Comparison of ENCODE assay signal across 19 cellular contexts in genomic region chr3:195446359-195446758, GRCh38. TPM values are rescaled to one million over a fixed set of nuclear protein-coding genes. Genes with fewer than 3 reads are reported as not detected.
A peak's percentile ranks its signal among the peaks of the same experiment; 100 is the strongest.
DNase-seq lines count a peak whose midpoint lies in the region; ATAC-seq, FAIRE-seq and TF ChIP-seq lines count a peak whose summit lies in the region.
"Had no signal": no experiment of that assay in that cellular context is flagged by ENCODE, and none has a peak within 500 bp of the region (broad histone marks: within the 10 kb centered on the region; RNA-seq: fewer than 3 reads in every experiment).

No MANE protein-coding gene starts in this region.

- no peaks in the 10 kb centered on the region for H3K36me3 ChIP-seq in GM23248 (ENCODE audit: low read depth)
- no peaks in the 10 kb centered on the region for H3K36me3 ChIP-seq in GM12878 (ENCODE audit: control insufficient read depth in 2 of 2, insufficient read depth in 2 of 2, low read length in 1 of 2)
- no peaks in the 10 kb centered on the region for H3K36me3 ChIP-seq in neutrophil
- H3K36me3 ChIP-seq in upper lobe of left lung, result no peaks in the 10 kb centered on the region
- H3K36me3 ChIP-seq: gastroesophageal sphincter had no signal

- H3K27ac ChIP-seq in GM23248 (no peak overlapping the region), GM12878 (ENCODE audit: control insufficient read depth, insufficient read depth) (no peak overlapping the region), neutrophil (peak overlapping the region; percentile 100), upper lobe of left lung (no peak overlapping the region)
- H3K27ac ChIP-seq: gastroesophageal sphincter, testis had no signal

- in situ Hi-C loops in GM23248 (cut with MboI) (no loop called here), GM12878 (cut with MboI) (loop anchor here (10.0 kb wide), 1 partner anchor 772 kb away; the partner anchor contains the start of gene LSG1)

- TF ChIP-seq EP300 in GM12878 (IDR thresholded peaks at IDR 0.05; ENCODE audit: borderline replicate concordance in 1 of 2, control insufficient read depth in 1 of 2, low read depth in 2 of 2, low read length in 2 of 2) (no peak), upper lobe of left lung (IDR thresholded peaks at IDR 0.05) (no peak)

- H4K20me1 ChIP-seq in GM23248 (ENCODE audit: insufficient read depth) (no peaks in the 10 kb centered on the region), GM12878 (ENCODE audit: control insufficient read depth, insufficient read depth) (no peaks in the 10 kb centered on the region)

- RAD21 ChIA-PET in GM12878 (lab: Charles Lee; ENCODE audit: unreplicated experiment), result no interaction called here

- H3K4me3 ChIP-seq in GM23248, result no peak overlapping the region
- no peak overlapping the region for H3K4me3 ChIP-seq in GM12878
- H3K4me3 ChIP-seq in neutrophil (ENCODE audit: low read depth in 1 of 2, low read length in 1 of 2), result no peak overlapping the region
- no peak overlapping the region for H3K4me3 ChIP-seq in upper lobe of left lung
- H3K4me3 ChIP-seq: gastroesophageal sphincter, testis had no signal

- TF ChIP-seq CTCF in GM12878 (IDR thresholded peaks at IDR 0.05 in 2 of 3, conservative IDR thresholded peaks at IDR 0.05 in 1 of 3; ENCODE audit: control insufficient read depth in 2 of 3, extremely low read depth in 1 of 3, insufficient read depth in 1 of 3, low read depth in 3 of 3, low read length in 3 of 3) (no peak), neutrophil (IDR thresholded peaks at IDR 0.05) (no peak), upper lobe of left lung (IDR thresholded peaks at IDR 0.05) (no peak)

- CTCF ChIA-PET in GM12878 (lab: Yijun Ruan, JAX), result interaction anchor here (1.8 kb wide), 1 partner anchor 175 kb away, joined by 6 read pairs; the partner anchor contains the start of gene XXYLT1

- POLR2A ChIA-PET in GM12878 (lab: Charles Lee), result interaction anchor here (0.7 kb wide), 1 partner anchor 326 kb away, joined by 3 read pairs; no protein-coding TSS in a partner anchor

- peaks cover 14% of the 10 kb centered on the region; the same call in 1 of the 2 replicates for H3K4me1 ChIP-seq in GM23248 (ENCODE audit: insufficient read depth)
- H3K4me1 ChIP-seq in GM12878 (ENCODE audit: control insufficient read depth, insufficient read depth, low read length), result peaks cover 7% of the 10 kb centered on the region
- peaks cover 52 to 56% of the 10 kb centered on the region in 2 experiments for H3K4me1 ChIP-seq in neutrophil (ENCODE audit: control insufficient read depth in 1 of 2, insufficient read depth in 1 of 2, low read depth in 1 of 2, low read length in 1 of 2)
- peaks cover 12 to 24% (median 16%) of the 10 kb centered on the region in 4 donors for H3K4me1 ChIP-seq in upper lobe of left lung

- BruUV-seq in GM12878 (replicated peaks; lab: Mats Ljungman, UMichigan), result no TSS peak

- H3K27me3 ChIP-seq in GM23248 (replicated peaks; ENCODE audit: insufficient read depth) (no peaks in the 10 kb centered on the region), GM12878 (replicated peaks in 1 of 2; ENCODE audit: control insufficient read depth in 2 of 2, insufficient read depth in 2 of 2, low read length in 1 of 2) (no peaks in the 10 kb centered on the region; a peak in 1 of 4 replicates), neutrophil (no peaks in the 10 kb centered on the region), upper lobe of left lung (no peaks in the 10 kb centered on the region)
- H3K27me3 ChIP-seq: gastroesophageal sphincter, testis had no signal

- 69 to 73% methylated on average over 3 of the region's 3 CpGs for WGBS in GM23248 (ENCODE audit: low coverage in 1 of 2, low lambda C conversion rate in 2 of 2, missing lambda C conversion rate in 2 of 2), 2 experiments
- 46% methylated on average over 3 of the region's 3 CpGs for WGBS in GM12878 (ENCODE audit: insufficient coverage, insufficient replicate concordance, low lambda C conversion rate, missing lambda C conversion rate)
- 88 to 93% methylated on average over 3 of the region's 3 CpGs for WGBS in upper lobe of left lung, 2 donors

- H2AFZ ChIP-seq in GM23248 (0 out of 2 replicates have a peak overlapping the region, but pooled peaks have one; percentile 30), GM12878 (ENCODE audit: control insufficient read depth, low read depth, low read length) (peak overlapping the region; percentile 25; the same call in 1 of the 2 replicates)

- no peak overlapping the region for H3K4me2 ChIP-seq in GM23248 (ENCODE audit: unreplicated experiment)
- H3K4me2 ChIP-seq in GM12878 (ENCODE audit: control insufficient read depth, insufficient read depth), result no peak overlapping the region

- H3K79me2 ChIP-seq in GM23248 (ENCODE audit: insufficient read depth) (peaks cover 13% of the 10 kb centered on the region), GM12878 (ENCODE audit: control insufficient read depth, insufficient read depth, low read length) (peaks cover 15% of the 10 kb centered on the region)

- no peak for DNase-seq in GM23248
- DNase-seq in NCI-H146 (lab: John Stamatoyannopoulos, UW), result peak; percentile 44
- DNase-seq in GM12878 (ENCODE audit: low read depth, low spot score), result no peak
- DNase-seq in upper lobe of left lung, result no peak
- DNase-seq in NCI-H446 treated with DMSO at 0.1 percent for 48 hours (lab: John Stamatoyannopoulos, UW), result no peak
- no peak for DNase-seq in NCI-H1694 (lab: John Stamatoyannopoulos, UW)
- DNase-seq: activated CD4-positive, alpha-beta T cell treated with anti-CD3 and anti-CD28 coated beads for 48 hours; activated CD8-positive, alpha-beta memory T cell treated with anti-CD3 and anti-CD28 coated beads, Interleukin-2, amount 50 U/mL, for 4 hours; activated effector memory CD4-positive, alpha-beta T cell treated with anti-CD3 and anti-CD28 coated beads, Interleukin-2, amount 50 U/mL, for 16 hours; caudate nucleus; COR-L47; left colon; NCI-H1105; NCI-H446; nephron progenitor cell; testis had no signal

- H3F3A ChIP-seq in GM23248 (ENCODE audit: insufficient read depth), result peaks cover 10% of the 10 kb centered on the region

- no peaks in the 10 kb centered on the region for H3K9me2 ChIP-seq in GM23248 (ENCODE audit: insufficient read depth)

- no peak for TF ChIP-seq POLR2A in GM12878 (IDR thresholded peaks at IDR 0.05; ENCODE audit: low read depth, low read length)
- no peak for TF ChIP-seq POLR2A in upper lobe of left lung (IDR thresholded peaks at IDR 0.05)

- ATAC-seq in GM12878 (no peak), upper lobe of left lung (ENCODE audit: low FRiP score in 2 of 2) (no peak)
- ATAC-seq: gastroesophageal sphincter, left colon had no signal

- TF ChIP-seq RAD21 in GM12878 (IDR thresholded peaks at IDR 0.05; ENCODE audit: insufficient read depth, low read depth, low read length), result no peak

- no peak for FAIRE-seq in GM12878 (lab: Jason Lieb, UNC)
- FAIRE-seq: GM18507 had no signal

- intact Hi-C loops in GM12878 (cut with micrococcal nuclease; ENCODE audit: unreplicated experiment), result no loop called here

- H3K9me3 ChIP-seq in GM23248 (ENCODE audit: low read depth), result no peaks in the 10 kb centered on the region
- H3K9me3 ChIP-seq in GM12878 (replicated peaks; ENCODE audit: control insufficient read depth, insufficient read depth, low read length), result no peaks in the 10 kb centered on the region
- H3K9me3 ChIP-seq in neutrophil, result no peaks in the 10 kb centered on the region
- H3K9me3 ChIP-seq in upper lobe of left lung, result no peaks in the 10 kb centered on the region
- H3K9me3 ChIP-seq: gastroesophageal sphincter, testis had no signal

- H3K9ac ChIP-seq in GM23248 (no peak overlapping the region), GM12878 (ENCODE audit: control insufficient read depth, insufficient read depth, low read length) (no peak overlapping the region)

- SMC1A ChIA-PET in GM12878 (lab: Charles Lee; ENCODE audit: uncharacterized antibody, unreplicated experiment), result interaction anchor here (0.6 kb wide), 1 partner anchor 89 kb away, joined by 3 read pairs; no protein-coding TSS in a partner anchor

TF ChIP-seq in GM12878, 131 proteins besides CTCF, POLR2A, EP300 and RAD21:
- TF ChIP-seq ZBTB33 (IDR thresholded peaks at IDR 0.05) (no peak), PAX5 (IDR thresholded peaks at IDR 0.05; ENCODE audit: borderline replicate concordance, low read depth, low read length) (no peak)

RNA-seq across cellular contexts. Expression of gene ACAP2, which starts 3.5 kb away (rescaled TPM):
- 47.8 and 50.5 TPM in 2 replicates for total RNA-seq in GM23248 (2014; rRNA removed; shearing (Covaris generic))
- 49.9 and 57.8 TPM in 2 replicates for polyA plus RNA-seq in GM23248 (2016; fragmentation: Nextera tagmentation; extraction: Ambion mirVana)
- 185 and 202 TPM in 2 replicates for total RNA-seq in GM12878 (2013; cell fraction: nucleolus; rRNA removed)
- total RNA-seq in GM12878 (2014; rRNA removed), result 38.5 and 45.7 TPM in 2 replicates
- 44.9 and 48.9 TPM in 2 replicates for total RNA-seq in GM12878 (2014; rRNA removed; fragmentation: Illumina TruSeq; extraction: Trizol)
- 37.4 and 38.2 TPM in 2 replicates for total RNA-seq in GM12878 (2021)
- polyA plus RNA-seq in GM12878 (2011; ENCODE audit: low read depth), result 10.1 TPM
- polyA plus RNA-seq in GM12878 (2011; rRNA removed), result 33.2 and 48.2 TPM in 2 replicates
- 10.9 and 11.5 TPM in 2 replicates for polyA plus RNA-seq in GM12878 (2011; cell fraction: cytosol; rRNA removed)
- polyA plus RNA-seq in GM12878 (2011; cell fraction: nucleus; rRNA removed), result 21.6 and 24.1 TPM in 2 replicates
- polyA plus RNA-seq in GM12878 (2012), result 15.8 and 17.2 TPM in 2 replicates
- 26.0 and 33.3 TPM in 2 replicates for polyA plus RNA-seq in GM12878 (2014; fragmentation: Illumina TruSeq; extraction: Trizol)
- 10 to 100 TPM in 1 of 2 experiments, 1 to 10 TPM in 1; 7.1 to 10.5 TPM for polyA plus RNA-seq in GM12878 (2014; fragmentation: Nextera tagmentation; extraction: Ambion mirVana)
- polyA plus RNA-seq in GM12878 (2014; rRNA removed), result 14.0 and 20.8 TPM in 2 replicates
- polyA plus RNA-seq in GM12878 (2016; fragmentation: Nextera tagmentation; extraction: Ambion mirVana), result 10 to 100 TPM; 41.1 to 53.8 TPM
- polyA minus RNA-seq in GM12878 (2011; rRNA and poly(A)+ RNA removed), result 47.2 and 78.7 TPM in 2 replicates
- polyA minus RNA-seq in GM12878 (2011; cell fraction: cytosol; rRNA and poly(A)+ RNA removed), result 27.2 and 27.7 TPM in 2 replicates
- polyA minus RNA-seq in GM12878 (2011; cell fraction: nucleus; rRNA and poly(A)+ RNA removed), result 46.8 and 86.0 TPM in 2 replicates
- 10 to 100 TPM; 30.6 to 75.2 (median 52.3) TPM for total RNA-seq in upper lobe of left lung
